ENCODE assay signal across 9 cellular contexts in genomic region chr12:12976366-12976765, GRCh38. TPM values are rescaled to one million over a fixed set of nuclear protein-coding genes. Genes with fewer than 3 reads are reported as not detected.
DNase-seq lines count a peak whose midpoint lies in the region; ATAC-seq and TF ChIP-seq lines count a peak whose summit lies in the region.
"Had no signal": no experiment of that assay in that cellular context is flagged by ENCODE, and none has a peak within 500 bp of the region (broad histone marks: within the 10 kb centered on the region; RNA-seq: fewer than 3 reads in every experiment).

No MANE protein-coding gene starts in this region.

- peaks cover 5% of the 10 kb centered on the region for H3K36me3 Mint-ChIP-seq in T-helper 17 cell (ENCODE audit: low read depth)

- H3K27ac Mint-ChIP-seq in T-helper 17 cell = no peak overlapping the region

- peak overlapping the region; percentile 69 for H3K27ac ChIP-seq in layer of hippocampus (ENCODE audit: low read depth, low read length)
- peak overlapping the region; percentile 72 to 76 for H3K27ac ChIP-seq in tibial artery

- H3K9me3 ChIP-seq in tibial artery = peaks cover 0 to 4% (median 0%) of the 10 kb centered on the region in 3 donors
- peaks cover 3% of the 10 kb centered on the region for H3K9me3 ChIP-seq in T-helper 17 cell (ENCODE audit: control insufficient read depth, low read length, poor library complexity, severe bottlenecking)

- H3K4me3 Mint-ChIP-seq in T-helper 17 cell = no peak overlapping the region

- intact Hi-C loops in tibial artery (cut with DNase I; ENCODE audit: low total_unique reads) = no loop called here

- H3K4me3 ChIP-seq in choroid plexus epithelial cell (ENCODE audit: low read depth, low read length) (no peak overlapping the region), tibial artery (no peak overlapping the region)

- ATAC-seq in T-helper 17 cell = no peak

- TF ChIP-seq CTCF in choroid plexus epithelial cell (conservative IDR thresholded peaks at IDR 0.05; ENCODE audit: low read depth, low read length) (no peak), tibial artery (IDR thresholded peaks at IDR 0.05) (no peak)

- H3K36me3 ChIP-seq in tibial artery = peaks cover 30 to 48% (median 37%) of the 10 kb centered on the region in 3 donors

- peaks cover 0 to 38% (median 19%) of the 10 kb centered on the region in 4 donors for H3K4me1 ChIP-seq in tibial artery

- no peaks in the 10 kb centered on the region for H3K27me3 Mint-ChIP-seq in T-helper 17 cell

- H3K27me3 ChIP-seq in layer of hippocampus (ENCODE audit: control insufficient read depth, insufficient read depth, low read length) = no peaks in the 10 kb centered on the region
- H3K27me3 ChIP-seq in tibial artery = no peaks in the 10 kb centered on the region

- no peaks in the 10 kb centered on the region for H3K4me1 Mint-ChIP-seq in T-helper 17 cell

- DNase-seq in HS-5 (ENCODE audit: low read depth) = peak; percentile 93
- DNase-seq in choroid plexus epithelial cell (ENCODE audit: low read depth) = peak; percentile 96
- peak in 1 of 2 donors; percentile 63 for DNase-seq in tibial artery
- DNase-seq in NCI-H1930 (lab: John Stamatoyannopoulos, UW) = no peak
- DNase-seq in T-helper 17 cell = no peak
- DNase-seq in activated T-cell treated with anti-CD3 and anti-CD28 coated beads, Interleukin-2, amount 50 U/mL, for 48 hours = no peak
- DNase-seq in NCI-H2081 (lab: John Stamatoyannopoulos, UW) = no peak
- DNase-seq: SHP77 had no signal

RNA-seq across cellular contexts. Expression of gene HEBP1, which starts 23.7 kb away (rescaled TPM):
- total RNA-seq in T-helper 17 cell = 10 to 100 TPM; 10.8 to 11.5 TPM

RNA-seq across cellular contexts. Expression of gene GPRC5D, which starts 24.4 kb away (rescaled TPM):
- not detected for total RNA-seq in T-helper 17 cell

Comparison
In these comparisons a context has a peak if more than half of its experiments do, and no peak if none do; other contexts are left out.
1. DNase-seq: peak in HS-5 (single experiment) and choroid plexus epithelial cell (single experiment); none in NCI-H1930 (0 of 2), T-helper 17 cell (0 of 3), activated T-cell treated with anti-CD3 and anti-CD28 coated beads, Interleukin-2, amount 50 U/mL, for 48 hours (0 of 2) and NCI-H2081 (0 of 2).